ENCODE assay signal across 30 cellular contexts in the genomic region with DNA sequence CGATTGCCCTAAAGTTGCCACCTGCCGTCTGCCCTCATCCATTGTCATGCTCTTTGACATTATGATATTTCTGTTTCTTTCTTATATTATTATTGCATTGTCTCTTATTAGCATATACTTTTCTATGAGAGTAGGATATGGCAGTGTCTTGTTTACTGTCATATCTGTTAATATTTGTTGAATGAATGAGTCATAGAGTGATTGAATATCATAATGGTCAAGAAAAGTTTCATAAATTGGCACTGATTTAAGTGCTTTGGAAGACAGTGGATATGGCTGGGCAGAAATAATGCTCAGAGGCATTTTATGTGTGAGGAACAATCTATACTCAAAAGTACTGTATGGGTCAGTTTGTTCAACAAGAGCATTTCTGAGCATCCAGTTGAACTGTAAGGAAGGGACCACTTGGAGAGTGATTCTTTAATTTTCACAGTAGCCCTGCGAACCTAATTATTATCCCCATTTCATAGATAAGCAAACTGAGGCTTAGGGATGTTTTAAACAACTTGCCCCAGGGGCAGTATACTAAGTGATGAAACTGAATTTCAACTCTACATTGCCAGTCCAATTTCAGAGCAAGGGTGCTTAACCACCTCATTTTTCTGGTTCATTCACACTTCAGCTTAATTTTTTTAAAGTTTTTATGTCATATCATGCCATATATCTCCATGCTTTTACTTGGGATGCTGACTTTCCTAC.
"Had no signal": no experiment of that assay in that cellular context is flagged by ENCODE, and none has a peak within 500 bp of the region (broad histone marks: within the 10 kb centered on the region; RNA-seq: fewer than 3 reads in every experiment).

No MANE protein-coding gene starts in this region.

- H3K4me1 ChIP-seq: breast epithelium, esophagus muscularis mucosa, gastroesophageal sphincter had no signal

- DNase-seq: activated B cell treated with CpG ODN at 0.5 μM for 24 hours; activated CD4-positive, alpha-beta memory T cell treated with anti-CD3 and anti-CD28 coated beads for 36 hours; activated CD4-positive, alpha-beta T cell treated with anti-CD3 and anti-CD28 coated beads for 36 hours; activated CD4-positive, alpha-beta T cell treated with anti-CD3 and anti-CD28 coated beads, Interleukin-2, amount 10 ng/mL, durations not matched to agents 24 days and 14 days; activated CD4-positive, CD25-positive, alpha-beta regulatory T cell treated with anti-CD3 and anti-CD28 coated beads, Interleukin-2, amount 50 U/mL, for 72 hours; activated CD8-positive, alpha-beta memory T cell treated with anti-CD3 and anti-CD28 coated beads, Interleukin-2, amount 10 ng/mL, durations not matched to agents 7 days and 5 days; activated CD8-positive, alpha-beta memory T cell treated with anti-CD3 and anti-CD28 coated beads, Interleukin-2, amount 50 U/mL, for 4 hours; activated CD8-positive, alpha-beta T cell treated with anti-CD3 and anti-CD28 coated beads, Interleukin-2, amount 10 ng/mL, durations not matched to agents 7 days and 5 days; activated gamma-delta T cell; activated naive CD4-positive, alpha-beta T cell; activated naive CD4-positive, alpha-beta T cell treated with anti-CD3 and anti-CD28 coated beads, Interleukin-2, amount 10 ng/mL, durations not matched to agents 7 days and 5 days; activated naive CD8-positive, alpha-beta T cell treated with anti-CD3 and anti-CD28 coated beads, Interleukin-2, amount 10 ng/mL, durations not matched to agents 7 days and 5 days; activated T-cell treated with anti-CD3 and anti-CD28 coated beads, Interleukin-2, amount 50 U/mL, for 1 hour; activated T-cell treated with anti-CD3 and anti-CD28 coated beads, Interleukin-2, amount 50 U/mL, for 48 hours; dorsolateral prefrontal cortex; effector memory CD4-positive, alpha-beta T cell; endodermal cell; erythroblast; foreskin melanocyte; head of caudate nucleus; hippocampal formation; T-helper 17 cell; T1000; WERI-Rb-1 had no signal

- H3K27ac ChIP-seq: ascending aorta, breast epithelium, coronary artery, esophagus muscularis mucosa, gastroesophageal sphincter, WERI-Rb-1 had no signal

- H3K36me3 ChIP-seq: ascending aorta, breast epithelium, esophagus muscularis mucosa, gastroesophageal sphincter, WERI-Rb-1 had no signal

- H3K4me3 ChIP-seq: ascending aorta, breast epithelium, coronary artery, dorsolateral prefrontal cortex, esophagus muscularis mucosa, gastroesophageal sphincter had no signal

- H3K9me3 ChIP-seq: ascending aorta, breast epithelium, esophagus muscularis mucosa, gastroesophageal sphincter had no signal

- ATAC-seq: activated CD4-positive, alpha-beta T cell treated with anti-CD3 and anti-CD28 coated beads for 36 hours; activated CD8-positive, alpha-beta memory T cell treated with anti-CD3 and anti-CD28 coated beads, Interleukin-2, amount 10 ng/mL, durations not matched to agents 7 days and 5 days; activated CD8-positive, alpha-beta T cell treated with anti-CD3 and anti-CD28 coated beads, Interleukin-2, amount 10 ng/mL, durations not matched to agents 7 days and 5 days; activated naive CD4-positive, alpha-beta T cell treated with anti-CD3 and anti-CD28 coated beads, Interleukin-2, amount 50 U/mL, for 72 hours; gastroesophageal sphincter; T-helper 17 cell had no signal

- H3K27me3 ChIP-seq: ascending aorta, breast epithelium, dorsolateral prefrontal cortex, esophagus muscularis mucosa, gastroesophageal sphincter had no signal
